Comparison of ENCODE assay signal across 8 cellular contexts in genomic region chr3:128878556-128879124, GRCh38. TPM values are rescaled to one million over a fixed set of nuclear protein-coding genes. Genes with fewer than 3 reads are reported as not detected.
DNase-seq lines count a peak whose midpoint lies in the region; ATAC-seq and TF ChIP-seq lines count a peak whose summit lies in the region.

No MANE protein-coding gene starts in this region.

- no peaks in the 10 kb centered on the region for H3K9me3 ChIP-seq in OCI-LY3 (ENCODE audit: insufficient read depth, low read length)
- H3K9me3 ChIP-seq in breast epithelium: no peaks in the 10 kb centered on the region

- peak overlapping the region; percentile 97 for H3K4me2 ChIP-seq in OCI-LY3 (ENCODE audit: low read length)

- no peaks in the 10 kb centered on the region for H4K20me1 ChIP-seq in OCI-LY3 (ENCODE audit: insufficient read depth, low read length)

- no peak for TF ChIP-seq CTCF in OCI-LY3 (IDR thresholded peaks at IDR 0.05; ENCODE audit: low read depth, low read length)
- TF ChIP-seq CTCF in breast epithelium (IDR thresholded peaks at IDR 0.05): no peak

- H3K27me3 ChIP-seq in OCI-LY3 (ENCODE audit: low read depth, low read length) (no peaks in the 10 kb centered on the region), breast epithelium (no peaks in the 10 kb centered on the region)

- H3K9ac ChIP-seq in OCI-LY3 (ENCODE audit: low read length): peak overlapping the region; percentile 99

- H3K4me3 ChIP-seq in OCI-LY3 (ENCODE audit: low read length) (peak overlapping the region; percentile 96), breast epithelium (peak overlapping the region; percentile 68 to 77 (median 74))

- TF ChIP-seq POLR2A in breast epithelium (IDR thresholded peaks at IDR 0.05): no peak

- peaks cover 59% of the 10 kb centered on the region for H3K79me2 ChIP-seq in OCI-LY3 (ENCODE audit: low read length)

- H3K27ac ChIP-seq in OCI-LY3 (ENCODE audit: low read length) (peak overlapping the region; percentile 61), breast epithelium (peak overlapping the region; percentile 95 to 97)

- peak overlapping the region; percentile 43; the same call in 1 of the 2 replicates for H2AFZ ChIP-seq in OCI-LY3 (ENCODE audit: low read depth, low read length)

- H3K4me1 ChIP-seq in OCI-LY3 (ENCODE audit: low read length): peaks cover 15% of the 10 kb centered on the region
- H3K4me1 ChIP-seq in breast epithelium: peaks cover 2 to 16% of the 10 kb centered on the region in 2 donors

- peak; percentile 5 for ATAC-seq in HG02973 (IDR thresholded peaks at IDR 0.05; ENCODE audit: unreplicated experiment)

- peak; percentile 10 for DNase-seq in stimulated activated CD4-positive, alpha-beta T cell treated with anti-CD3 and anti-CD28 coated beads, Interleukin-12 subunit alpha, Interleukin-12 subunit beta, amount 100 ng/mL, for 4 hours
- DNase-seq in stimulated activated CD4-positive, alpha-beta T cell treated with anti-CD3 and anti-CD28 coated beads, Interleukin-1b, Interleukin-23, amount 100 ng/mL, for 48 hours: no peak
- no peak for DNase-seq in breast epithelium (ENCODE audit: low spot score in 2 of 2)
- peak; percentile 80 for DNase-seq in iris pigment epithelial cell (ENCODE audit: low read depth)
- DNase-seq in stimulated activated CD4-positive, alpha-beta T cell treated with anti-CD3 and anti-CD28 coated beads, Interleukin-15, amount 100 ng/mL, for 24 hours: peak; percentile 38
- no peak for DNase-seq in 8988T

- H3K36me3 ChIP-seq in OCI-LY3 (replicated peaks; ENCODE audit: low read depth, low read length) (peaks cover 22% of the 10 kb centered on the region), breast epithelium (no peaks in the 10 kb centered on the region)

- intact Hi-C loops in breast epithelium (cut with DNase I; ENCODE audit: low total_unique reads): no loop called here

RNA-seq across cellular contexts. Expression of gene ACAD9, which starts 0.8 kb away (rescaled TPM):
- 10 to 100 TPM; 33.3 to 59.6 (median 43.9) TPM for total RNA-seq in breast epithelium

Comparison
In these comparisons a context has a peak if more than half of its experiments do, and no peak if none do; other contexts are left out.
1. DNase-seq: peak in stimulated activated CD4-positive, alpha-beta T cell treated with anti-CD3 and anti-CD28 coated beads, Interleukin-12 subunit alpha, Interleukin-12 subunit beta, amount 100 ng/mL, for 4 hours (single experiment), iris pigment epithelial cell (single experiment) and stimulated activated CD4-positive, alpha-beta T cell treated with anti-CD3 and anti-CD28 coated beads, Interleukin-15, amount 100 ng/mL, for 24 hours (single experiment); none in stimulated activated CD4-positive, alpha-beta T cell treated with anti-CD3 and anti-CD28 coated beads, Interleukin-1b, Interleukin-23, amount 100 ng/mL, for 48 hours (single experiment), breast epithelium (0 of 2) and 8988T (single experiment).